14 cellular contexts compared by ENCODE assay signal in the genomic region with DNA sequence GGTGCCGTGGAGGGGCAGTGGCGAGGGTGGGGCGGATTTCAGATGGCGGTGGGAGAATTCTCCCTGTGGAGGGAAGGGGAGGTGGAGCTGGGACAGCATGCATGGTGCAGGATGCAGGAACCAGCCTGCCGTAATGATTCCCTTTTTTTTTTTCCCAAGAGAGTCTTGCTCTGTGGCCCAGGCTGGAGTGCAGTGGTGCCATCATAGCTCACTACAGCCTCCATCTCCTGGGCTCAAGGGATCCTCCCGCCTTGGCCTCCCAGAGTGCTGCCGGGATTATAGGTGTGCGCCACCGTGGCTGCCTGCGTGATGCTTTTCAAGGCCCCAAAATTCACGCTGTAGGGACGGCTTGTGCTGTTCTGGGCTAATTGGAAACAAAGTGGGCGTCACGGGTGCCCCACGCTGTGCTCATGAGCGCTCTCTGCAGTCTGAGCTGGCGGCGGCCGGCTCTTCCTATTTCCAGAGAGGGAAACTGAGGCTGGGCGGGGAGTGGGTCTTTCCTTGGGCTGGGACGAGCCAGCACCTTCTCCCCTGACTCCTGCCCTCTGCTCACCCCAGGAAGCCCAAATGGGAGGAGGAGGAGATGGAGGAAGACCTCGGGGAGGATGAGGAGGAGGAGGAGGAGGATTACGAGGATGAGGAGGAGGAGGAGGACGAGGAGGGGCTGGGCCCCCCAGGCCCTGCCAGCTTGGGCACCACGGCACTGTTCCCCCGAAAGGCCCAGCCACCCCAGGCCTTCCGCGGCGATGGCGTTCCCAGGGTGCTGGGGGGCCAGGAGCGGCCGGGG. TPM values are rescaled to one million over a fixed set of nuclear protein-coding genes. Genes with fewer than 3 reads are reported as not detected.
A peak's percentile ranks its signal among the peaks of the same experiment; 100 is the strongest.
DNase-seq lines count a peak whose midpoint lies in the region; ATAC-seq and TF ChIP-seq lines count a peak whose summit lies in the region.
"Had no signal": no experiment of that assay in that cellular context is flagged by ENCODE, and none has a peak within 500 bp of the region (broad histone marks: within the 10 kb centered on the region; RNA-seq: fewer than 3 reads in every experiment).

No MANE protein-coding gene starts in this region.

- CTCF ChIA-PET in activated naive CD4-positive, alpha-beta T cell treated with anti-CD3 and anti-CD28 coated beads, Interleukin-2, amount 10 ng/mL, durations not matched to agents 7 days and 5 days (lab: Charles Lee), result interaction anchor here (1.0 kb wide), 1 partner anchor 50 kb away, joined by 3 read pairs; no protein-coding TSS in a partner anchor
- CTCF ChIA-PET in WTC11 (lab: Charles Lee), result interaction anchor here (0.9 to 3.4 kb wide), 4 partner anchors 10 to 52 kb away, joined by 3 to 13 read pairs (median 5); no protein-coding TSS in a partner anchor

- H3K4me1 ChIP-seq in lower lobe of right lung (peaks cover 58% of the 10 kb centered on the region), stomach smooth muscle (ENCODE audit: control insufficient read depth, insufficient read depth, low read length) (peaks cover 45% of the 10 kb centered on the region), ovary (ENCODE audit: insufficient read depth) (peaks cover 25% of the 10 kb centered on the region), body of pancreas (peaks cover 46% of the 10 kb centered on the region)

- DNase-seq in activated naive CD4-positive, alpha-beta T cell treated with anti-CD3 and anti-CD28 coated beads, Interleukin-2, amount 10 ng/mL, durations not matched to agents 7 days and 5 days, result no peak
- no peak for DNase-seq in activated naive CD4-positive, alpha-beta T cell treated with anti-CD3 and anti-CD28 coated beads, Interleukin-2, amount 50 U/mL, for 16 hours
- DNase-seq in WTC11 (ENCODE audit: low spot score) (no peak), lower lobe of right lung (no peak), ovary (no peak), body of pancreas (no peak)
- DNase-seq in activated T-cell treated with anti-CD3 and anti-CD28 coated beads, Interleukin-2, amount 50 U/mL, for 72 hours, result no peak
- DNase-seq: activated naive CD4-positive, alpha-beta T cell treated with Interleukin-2 at 50 U/mL for 16 hours; dermis blood vessel endothelial cell; NCI-H1092 treated with DMSO at 0.1 percent for 48 hours had no signal

- POLR2A ChIA-PET in WTC11 (lab: Charles Lee), result interaction anchor here (0.6 to 0.7 kb wide), 2 partner anchors 191 to 256 kb away, joined by 3 read pairs; no protein-coding TSS in a partner anchor

- H3K27me3 ChIP-seq in lower lobe of right lung (ENCODE audit: low read depth) (no peaks in the 10 kb centered on the region), stomach smooth muscle (ENCODE audit: control insufficient read depth in 1 of 2, insufficient read depth in 2 of 2, low read length in 2 of 2) (no peaks in the 10 kb centered on the region), ovary (no peaks in the 10 kb centered on the region), body of pancreas (no peaks in the 10 kb centered on the region)

- WGBS in ovary, 3 donors, result 79 to 87% (median 87%) methylated on average over 30 to 32 of the region's 32 CpGs
- WGBS in body of pancreas, 2 donors, result 89 to 94% methylated on average over 24 to 30 of the region's 32 CpGs

- no peak overlapping the region for H3K27ac Mint-ChIP-seq in activated naive CD4-positive, alpha-beta T cell treated with anti-CD3 and anti-CD28 coated beads, Interleukin-2, amount 10 ng/mL, durations not matched to agents 7 days and 5 days
- H3K27ac Mint-ChIP-seq in WTC11, result no peak overlapping the region; the same call in 1 of the 2 replicates
- no peak overlapping the region for H3K27ac Mint-ChIP-seq in activated T-cell treated with anti-CD3 and anti-CD28 coated beads, Interleukin-2, amount 50 U/mL, for 72 hours

- H3K27ac ChIP-seq in lower lobe of right lung (peak overlapping the region; percentile 73), stomach smooth muscle (ENCODE audit: low read length) (peak overlapping the region; percentile 64), ovary (no peak overlapping the region), body of pancreas (peak overlapping the region in 1 of 4 donors; percentile 41)

- peaks cover 20% of the 10 kb centered on the region for H3K36me3 Mint-ChIP-seq in activated naive CD4-positive, alpha-beta T cell treated with anti-CD3 and anti-CD28 coated beads, Interleukin-2, amount 10 ng/mL, durations not matched to agents 7 days and 5 days
- H3K36me3 Mint-ChIP-seq in WTC11, result peaks cover 11% of the 10 kb centered on the region
- H3K36me3 Mint-ChIP-seq in activated T-cell treated with anti-CD3 and anti-CD28 coated beads, Interleukin-2, amount 50 U/mL, for 72 hours (ENCODE audit: insufficient read depth in 2 of 2), result peaks cover 0 to 3% of the 10 kb centered on the region in 2 donors

- no peaks in the 10 kb centered on the region for H3K9me3 Mint-ChIP-seq in activated naive CD4-positive, alpha-beta T cell treated with anti-CD3 and anti-CD28 coated beads, Interleukin-2, amount 10 ng/mL, durations not matched to agents 7 days and 5 days
- no peaks in the 10 kb centered on the region for H3K9me3 Mint-ChIP-seq in WTC11
- no peaks in the 10 kb centered on the region for H3K9me3 Mint-ChIP-seq in activated T-cell treated with anti-CD3 and anti-CD28 coated beads, Interleukin-2, amount 50 U/mL, for 72 hours

- no peak for ATAC-seq in WTC11
- ATAC-seq in lower lobe of right lung, result no peak
- ATAC-seq in body of pancreas, result no peak
- ATAC-seq in activated T-cell treated with anti-CD3 and anti-CD28 coated beads, Interleukin-2, amount 50 U/mL, for 72 hours (replicated peaks in 1 of 2), result no peak
- ATAC-seq: left colon had no signal

- intact Hi-C loops in lower lobe of right lung (cut with DNase I), result no loop called here
- intact Hi-C loops in ovary (cut with DNase I), result loop anchor here in 1 of 4 donors (10.0 kb wide), 1 partner anchor 257 kb away; the partner anchor contains the start of gene FSTL3
- intact Hi-C loops in body of pancreas (cut with DNase I), result no loop called here

- H3K9me3 ChIP-seq in lower lobe of right lung (no peaks in the 10 kb centered on the region), stomach smooth muscle (ENCODE audit: control insufficient read depth in 2 of 2, low read length in 2 of 2) (no peaks in the 10 kb centered on the region), ovary (no peaks in the 10 kb centered on the region), body of pancreas (no peaks in the 10 kb centered on the region)

- peaks cover 4% of the 10 kb centered on the region for H3K27me3 Mint-ChIP-seq in activated naive CD4-positive, alpha-beta T cell treated with anti-CD3 and anti-CD28 coated beads, Interleukin-2, amount 10 ng/mL, durations not matched to agents 7 days and 5 days
- no peaks in the 10 kb centered on the region for H3K27me3 Mint-ChIP-seq in WTC11 (ENCODE audit: low read depth)
- no peaks in the 10 kb centered on the region for H3K27me3 Mint-ChIP-seq in activated T-cell treated with anti-CD3 and anti-CD28 coated beads, Interleukin-2, amount 50 U/mL, for 72 hours (ENCODE audit: low read depth)

- peak overlapping the region; percentile 21 for H3K4me3 Mint-ChIP-seq in activated naive CD4-positive, alpha-beta T cell treated with anti-CD3 and anti-CD28 coated beads, Interleukin-2, amount 10 ng/mL, durations not matched to agents 7 days and 5 days
- no peak overlapping the region for H3K4me3 Mint-ChIP-seq in WTC11
- peak overlapping the region in 1 of 2 donors; percentile 71 for H3K4me3 Mint-ChIP-seq in activated T-cell treated with anti-CD3 and anti-CD28 coated beads, Interleukin-2, amount 50 U/mL, for 72 hours

- no peak for TF ChIP-seq EP300 in ovary (IDR thresholded peaks at IDR 0.05)

- peaks cover 30% of the 10 kb centered on the region for H3K4me1 Mint-ChIP-seq in activated naive CD4-positive, alpha-beta T cell treated with anti-CD3 and anti-CD28 coated beads, Interleukin-2, amount 10 ng/mL, durations not matched to agents 7 days and 5 days
- H3K4me1 Mint-ChIP-seq in WTC11, result peaks cover 16% of the 10 kb centered on the region
- H3K4me1 Mint-ChIP-seq in activated T-cell treated with anti-CD3 and anti-CD28 coated beads, Interleukin-2, amount 50 U/mL, for 72 hours (ENCODE audit: low read depth), result peaks cover 12% of the 10 kb centered on the region

- TF ChIP-seq CTCF in WTC11 (IDR thresholded peaks at IDR 0.05), result no peak
- TF ChIP-seq CTCF in lower lobe of right lung (IDR thresholded peaks at IDR 0.05), result no peak
- no peak for TF ChIP-seq CTCF in ovary (IDR thresholded peaks at IDR 0.05)
- no peak for TF ChIP-seq CTCF in body of pancreas (IDR thresholded peaks at IDR 0.05)

- TF ChIP-seq POLR2A in ovary (IDR thresholded peaks at IDR 0.05) (no peak), body of pancreas (IDR thresholded peaks at IDR 0.05) (no peak)

- H3K9ac ChIP-seq in stomach smooth muscle (ENCODE audit: low read length in 2 of 2), result no peak overlapping the region

- peaks cover 9% of the 10 kb centered on the region for H3K36me3 ChIP-seq in lower lobe of right lung
- H3K36me3 ChIP-seq in stomach smooth muscle (ENCODE audit: control insufficient read depth in 2 of 2, insufficient read depth in 2 of 2, low read length in 2 of 2), result no peaks in the 10 kb centered on the region
- H3K36me3 ChIP-seq in ovary, result no peaks in the 10 kb centered on the region
- no peaks in the 10 kb centered on the region for H3K36me3 ChIP-seq in body of pancreas (replicated peaks in 1 of 2; ENCODE audit: insufficient read depth in 1 of 2, low read depth in 2 of 2)

- no peak overlapping the region for H3K4me3 ChIP-seq in lower lobe of right lung
- no peak overlapping the region for H3K4me3 ChIP-seq in stomach smooth muscle (ENCODE audit: low read length in 2 of 2)
- no peak overlapping the region for H3K4me3 ChIP-seq in ovary
- no peak overlapping the region for H3K4me3 ChIP-seq in body of pancreas

RNA-seq across cellular contexts. Expression of gene ARID3A, which starts 6.2 kb away (rescaled TPM):
- total RNA-seq in WTC11 (2021), result 102 to 116 TPM (median 113 TPM) in 3 replicates
- 16.9 TPM for total RNA-seq in lower lobe of right lung
- 1 to 10 TPM; 2.1 to 8.1 (median 5.2) TPM for total RNA-seq in ovary
- 1 to 10 TPM; 1.1 to 1.6 TPM for polyA plus RNA-seq in ovary
- total RNA-seq in body of pancreas, result 1 to 10 TPM; 3.1 to 5.9 TPM
- total RNA-seq in activated T-cell treated with anti-CD3 and anti-CD28 coated beads, Interleukin-2, amount 50 U/mL, for 72 hours, result 10 to 100 TPM; 31.7 to 34.0 TPM

RNA-seq across cellular contexts. Expression of gene KISS1R, which starts 14.9 kb away (rescaled TPM):
- 2.9 to 4.4 TPM (median 3.6 TPM) in 3 replicates for total RNA-seq in WTC11 (2021)
- total RNA-seq in lower lobe of right lung, result not detected
- total RNA-seq in ovary, result under 1 TPM in 2 of 7 donors, not detected in 5; 0.28 to 0.90 TPM
- not detected for polyA plus RNA-seq in ovary
- total RNA-seq in body of pancreas, result 1 to 10 TPM in 1 of 2 donors, not detected in 1; 3.3 TPM
- 1 to 10 TPM; 1.0 to 3.6 TPM for total RNA-seq in activated T-cell treated with anti-CD3 and anti-CD28 coated beads, Interleukin-2, amount 50 U/mL, for 72 hours
- total RNA-seq: dermis blood vessel endothelial cell, left colon, pulmonary artery endothelial cell had no signal

RNA-seq across cellular contexts. Expression of gene R3HDM4, which starts 19.0 kb away (rescaled TPM):
- total RNA-seq in WTC11 (2021), result 85.5 to 99.5 TPM (median 88.3 TPM) in 3 replicates
- 46.0 TPM for total RNA-seq in lower lobe of right lung
- 10 to 100 TPM; 13.1 to 43.0 (median 31.2) TPM for total RNA-seq in ovary
- polyA plus RNA-seq in ovary, result 10 to 100 TPM in 1 of 2 donors, 1 to 10 TPM in 1; 8.7 to 29.5 TPM
- 10 to 100 TPM; 11.2 to 34.0 TPM for total RNA-seq in body of pancreas
- total RNA-seq in activated T-cell treated with anti-CD3 and anti-CD28 coated beads, Interleukin-2, amount 50 U/mL, for 72 hours, result 100 to 1,000 TPM; 109 to 126 TPM

RNA-seq across cellular contexts. Expression of gene RNU6-9, which starts 38.8 kb away (rescaled TPM):
- total RNA-seq in WTC11 (2021), result not detected in 3 replicates
- total RNA-seq in lower lobe of right lung, result not detected
- total RNA-seq in ovary, result not detected
- not detected for polyA plus RNA-seq in ovary
- total RNA-seq in body of pancreas, result not detected
- not detected for total RNA-seq in activated T-cell treated with anti-CD3 and anti-CD28 coated beads, Interleukin-2, amount 50 U/mL, for 72 hours
- total RNA-seq: dermis blood vessel endothelial cell, left colon, pulmonary artery endothelial cell had no signal
- polyA plus RNA-seq: thymus had no signal

RNA-seq across cellular contexts. Expression of gene MED16, which starts 39.1 kb away (rescaled TPM):
- total RNA-seq in WTC11 (2021) (66.9 to 88.8 TPM (median 84.5 TPM) in 3 replicates), lower lobe of right lung (46.1 TPM), ovary (10 to 100 TPM; 33.1 to 75.4 (median 59.3) TPM), body of pancreas (10 to 100 TPM; 35.0 to 49.8 TPM)
- polyA plus RNA-seq in ovary, result 10 to 100 TPM in 1 of 2 donors, under 1 TPM in 1; 0.62 to 42.9 TPM
- total RNA-seq in activated T-cell treated with anti-CD3 and anti-CD28 coated beads, Interleukin-2, amount 50 U/mL, for 72 hours, result 10 to 100 TPM; 59.8 to 62.2 TPM

Comparison
In these comparisons a context has a peak if more than half of its experiments do, and no peak if none do; other contexts are left out.
1. H3K27ac ChIP-seq: peak in lower lobe of right lung (single experiment) and stomach smooth muscle (single experiment); none in ovary (0 of 2).